ENCODE assay signal across 1 cellular context in the genomic region with DNA sequence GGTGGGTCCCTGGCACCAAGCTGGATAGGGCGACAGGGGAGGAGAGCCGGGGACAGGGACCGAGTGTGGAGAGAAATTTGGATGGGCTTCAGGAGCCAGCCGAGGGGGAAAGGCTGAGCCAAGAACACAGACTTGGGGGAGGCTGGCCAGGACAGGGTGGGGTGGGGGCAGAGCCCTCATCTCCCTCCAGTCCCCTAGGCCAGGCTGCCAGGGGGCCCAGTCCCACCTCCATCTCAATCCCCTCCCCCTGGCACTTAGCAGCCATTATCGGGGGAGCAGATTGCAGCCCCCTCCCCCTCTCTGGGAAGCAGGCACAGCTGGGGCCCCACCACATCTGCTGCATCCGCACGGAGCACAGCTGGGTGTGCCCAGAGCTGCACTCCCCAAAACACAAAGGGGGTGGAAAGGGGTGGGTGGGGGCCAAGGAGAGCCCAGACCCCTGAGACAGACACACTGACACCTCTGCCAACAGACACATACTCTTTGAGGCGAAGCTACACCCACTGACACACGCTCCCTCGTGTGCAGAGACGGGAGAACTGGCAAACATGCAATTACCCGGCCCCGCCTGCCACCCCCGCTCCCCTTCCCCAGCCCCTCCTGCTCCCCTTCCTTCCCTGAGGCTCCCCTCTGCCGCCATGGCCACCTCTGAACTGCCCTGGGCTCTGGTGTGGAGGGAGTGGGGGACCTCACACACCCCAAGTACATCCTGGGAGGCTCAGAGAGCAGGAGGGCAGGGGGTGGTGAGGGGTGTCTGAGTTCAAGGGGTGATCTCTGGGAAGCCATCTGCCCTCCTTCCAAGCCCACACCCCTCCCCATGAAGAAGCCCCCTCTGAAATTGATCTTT.
TF ChIP-seq lines count a peak whose summit lies in the region.

No MANE protein-coding gene starts in this region.

TF ChIP-seq in IMR-90, 13 proteins besides CTCF, POLR2A, EP300 and RAD21 (continued from another document):
- TF ChIP-seq MAFK (IDR thresholded peaks at IDR 0.05; ENCODE audit: low read depth, low read length) = no peak
- no peak for TF ChIP-seq BHLHE40 (IDR thresholded peaks at IDR 0.05; ENCODE audit: low read depth, low read length)
TF ChIP-seq in IMR-90: peak in this region for 0.
